In genomic region chr6:149231786-149232185, GRCh38 we compare ENCODE assay signal across 14 cellular contexts.
DNase-seq lines count a peak whose midpoint lies in the region; ATAC-seq, FAIRE-seq and TF ChIP-seq lines count a peak whose summit lies in the region.
"Had no signal": no experiment of that assay in that cellular context is flagged by ENCODE, and none has a peak within 500 bp of the region (broad histone marks: within the 10 kb centered on the region; RNA-seq: fewer than 3 reads in every experiment).

No MANE protein-coding gene starts in this region.

- H3K4me2 ChIP-seq in A549 (no peak overlapping the region), mesendoderm (ENCODE audit: low read length) (no peak overlapping the region)

- H2BK5ac ChIP-seq in mesendoderm (ENCODE audit: low read length), result no peak overlapping the region

- H3K27me3 Mint-ChIP-seq in Caco-2 (ENCODE audit: insufficient read depth, unreplicated experiment), result no peaks in the 10 kb centered on the region

- H3K9me3 ChIP-seq in A549 (no peaks in the 10 kb centered on the region), Caco-2 (peaks cover 5% of the 10 kb centered on the region; the same call in 1 of the 2 replicates)
- H3K9me3 ChIP-seq: upper lobe of left lung had no signal

- peak overlapping the region; percentile 34 for H3K4me3 Mint-ChIP-seq in Caco-2 (ENCODE audit: unreplicated experiment)

- no peaks in the 10 kb centered on the region for H3K79me2 ChIP-seq in mesendoderm (ENCODE audit: control insufficient read depth, insufficient read depth, low read length)

- H3K4me1 Mint-ChIP-seq in Caco-2 (ENCODE audit: low read depth, unreplicated experiment), result peaks cover 27% of the 10 kb centered on the region

- H3K18ac ChIP-seq in mesendoderm (ENCODE audit: low read length), result peak overlapping the region; percentile 16

- H2AK5ac ChIP-seq in mesendoderm (ENCODE audit: low read length), result no peak overlapping the region

- H4K5ac ChIP-seq in mesendoderm (ENCODE audit: low read length), result no peak overlapping the region

- no peaks in the 10 kb centered on the region for H3K36me3 Mint-ChIP-seq in Caco-2 (ENCODE audit: insufficient read depth, unreplicated experiment)

- H3K27me3 ChIP-seq in Caco-2 (replicated peaks; ENCODE audit: control insufficient read depth, insufficient read depth, low read length) (no peaks in the 10 kb centered on the region), mesendoderm (ENCODE audit: insufficient read depth, low read length, poor library complexity) (no peaks in the 10 kb centered on the region)
- H3K27me3 ChIP-seq: upper lobe of left lung had no signal

- no peak for TF ChIP-seq RAD21 in A549 (conservative IDR thresholded peaks at IDR 0.05 in 1 of 2, IDR thresholded peaks at IDR 0.05 in 1 of 2)

- ATAC-seq in A549 (no peak), GM18502 (IDR thresholded peaks at IDR 0.05; ENCODE audit: poor library complexity, unreplicated experiment) (no peak)
- ATAC-seq: left colon had no signal

- no peaks in the 10 kb centered on the region for H3K9me3 Mint-ChIP-seq in Caco-2 (ENCODE audit: unreplicated experiment)

- no peak overlapping the region for H3K9ac ChIP-seq in mesendoderm (ENCODE audit: low read length)

- TF ChIP-seq POLR2A in A549 (IDR thresholded peaks at IDR 0.05; ENCODE audit: low read length), result no peak

- TF ChIP-seq CTCF in A549 (IDR thresholded peaks at IDR 0.05) (no peak), Caco-2 (IDR thresholded peaks at IDR 0.05; ENCODE audit: insufficient read depth in 1 of 2, low read depth in 1 of 2, low read length in 1 of 2, severe bottlenecking in 1 of 2, unreplicated experiment in 1 of 2) (no peak)

- H3K36me3 ChIP-seq in Caco-2 (ENCODE audit: control insufficient read depth, insufficient read depth, low read length) (no peaks in the 10 kb centered on the region), mesendoderm (ENCODE audit: control insufficient read depth, insufficient read depth, low read length) (no peaks in the 10 kb centered on the region)
- H3K36me3 ChIP-seq: upper lobe of left lung had no signal

- intact Hi-C loops in Caco-2 (cut with micrococcal nuclease; ENCODE audit: unreplicated experiment), result loop anchor here (2.0 kb wide), 1 partner anchor 47 kb away; no protein-coding TSS in a partner anchor

- H3K4me3 ChIP-seq in A549 (no peak overlapping the region), Caco-2 (ENCODE audit: low read depth, low read length) (no peak overlapping the region), mesendoderm (ENCODE audit: low read length) (no peak overlapping the region)
- H3K4me3 ChIP-seq: coronary artery, upper lobe of left lung had no signal

- no peak overlapping the region for H4K8ac ChIP-seq in mesendoderm (ENCODE audit: low read depth, low read length)

- H2BK120ac ChIP-seq in mesendoderm (ENCODE audit: low read depth, low read length), result no peak overlapping the region

- H3K27ac ChIP-seq in A549 (peak overlapping the region; percentile 26 to 89; a peak in 3 of 6 replicates), mesendoderm (ENCODE audit: low read depth, low read length) (no peak overlapping the region)

- H3K23ac ChIP-seq in mesendoderm (ENCODE audit: low read length), result no peak overlapping the region

- DNase-seq in A549 (ENCODE audit: low read depth in 1 of 2, low spot score in 1 of 2), result no peak
- no peak for DNase-seq in Caco-2
- peak; percentile 18 for DNase-seq in amniotic epithelial cell (ENCODE audit: low read depth)
- no peak for DNase-seq in mesendoderm
- no peak for DNase-seq in GM19240 (ENCODE audit: insufficient read length, low spot score)
- no peak for DNase-seq in NCI-H2107 (lab: John Stamatoyannopoulos, UW)
- no peak for DNase-seq in foreskin melanocyte
- DNase-seq: activated CD8-positive, alpha-beta memory T cell treated with anti-CD3 and anti-CD28 coated beads, Interleukin-2, amount 50 U/mL, for 48 hours; left colon; NCI-H1048; NCI-H69; upper lobe of left lung had no signal

- no peaks in the 10 kb centered on the region for H3K79me1 ChIP-seq in mesendoderm (ENCODE audit: low read length)

- H3K4ac ChIP-seq in mesendoderm (ENCODE audit: low read depth, low read length), result no peak overlapping the region

- 88% methylated on average over 7 of the region's 7 CpGs for WGBS in A549 (ENCODE audit: missing lambda C conversion rate)
- WGBS in mesendoderm (ENCODE audit: extremely low coverage, insufficient coverage, low lambda C conversion rate), result no CpG with 5 or more reads among the region's 7 CpGs

- H3K27ac Mint-ChIP-seq in Caco-2 (ENCODE audit: unreplicated experiment), result peak overlapping the region; percentile 80

- H2BK15ac ChIP-seq in mesendoderm (replicated peaks; ENCODE audit: low read depth), result no peak overlapping the region

- FAIRE-seq in A549 (lab: Jason Lieb, UNC), result no peak

- no peak overlapping the region for H3K56ac ChIP-seq in mesendoderm (ENCODE audit: low read length)

- no peak for TF ChIP-seq EP300 in A549 (IDR thresholded peaks at IDR 0.05)

- CTCF ChIA-PET in A549 (lab: Yijun Ruan, JAX) (interaction anchor here (1.1 to 1.5 kb wide), 2 partner anchors 11 to 19 kb away, joined by 3 read pairs; no protein-coding TSS in a partner anchor), Caco-2 (lab: Charles Lee) (no interaction called here)

- H3K4me1 ChIP-seq in A549, result peaks cover 41% of the 10 kb centered on the region
- H3K4me1 ChIP-seq in Caco-2, result peaks cover 27% of the 10 kb centered on the region
- H3K4me1 ChIP-seq in mesendoderm (ENCODE audit: control insufficient read depth, low read depth, low read length), result peaks cover 13% of the 10 kb centered on the region

- POLR2A ChIA-PET in A549 (lab: Yijun Ruan, JAX) (interaction anchor here (0.7 kb wide), 1 partner anchor 86 kb away, joined by 3 read pairs; the partner anchor contains the start of gene TAB2), Caco-2 (lab: Charles Lee) (interaction anchor here (0.6 kb wide), 1 partner anchor 119 kb away, joined by 5 read pairs; no protein-coding TSS in a partner anchor)

- no TSS peak for BruUV-seq in Caco-2 (replicated peaks; lab: Mats Ljungman, UMichigan)

TF ChIP-seq in A549, 52 proteins besides CTCF, POLR2A, EP300 and RAD21:
- TF ChIP-seq ZSCAN20 (CRISPR knock-in tag; IDR thresholded peaks at IDR 0.05) (no peak), FOSB (CRISPR knock-in tag; IDR thresholded peaks at IDR 0.05) (no peak), HEYL (CRISPR knock-in tag; IDR thresholded peaks at IDR 0.05) (no peak), PHF8 (IDR thresholded peaks at IDR 0.05; ENCODE audit: borderline replicate concordance, low read depth) (no peak), HDAC2 (IDR thresholded peaks at IDR 0.05) (no peak), SMC3 (IDR thresholded peaks at IDR 0.05) (no peak), HOXB5 (CRISPR knock-in tag; IDR thresholded peaks at IDR 0.05) (no peak), JUNB (IDR thresholded peaks at IDR 0.05) (no peak), BHLHE40 (IDR thresholded peaks at IDR 0.05; ENCODE audit: low read depth, low read length) (no peak), CBX8 (IDR thresholded peaks at IDR 0.05) (no peak), TP53 (CRISPR knock-in tag; IDR thresholded peaks at IDR 0.05) (no peak), RFX5 (IDR thresholded peaks at IDR 0.05) (no peak), MAFK (IDR thresholded peaks at IDR 0.05; ENCODE audit: partially characterized antibody) (no peak), MAZ (IDR thresholded peaks at IDR 0.05; ENCODE audit: borderline replicate concordance, low read depth, low read length) (no peak), ZNF302 (CRISPR knock-in tag; IDR thresholded peaks at IDR 0.05) (no peak), ATOH8 (CRISPR knock-in tag; IDR thresholded peaks at IDR 0.05; ENCODE audit: low read depth) (no peak), RNF2 (IDR thresholded peaks at IDR 0.05; ENCODE audit: borderline replicate concordance, low read depth) (no peak)
- TF ChIP-seq, protein P1, sequence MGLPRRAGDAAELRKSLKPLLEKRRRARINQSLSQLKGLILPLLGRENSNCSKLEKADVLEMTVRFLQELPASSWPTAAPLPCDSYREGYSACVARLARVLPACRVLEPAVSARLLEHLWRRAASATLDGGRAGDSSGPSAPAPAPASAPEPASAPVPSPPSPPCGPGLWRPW (IDR thresholded peaks at IDR 0.05), result no peak
- TF ChIP-seq, protein P2, sequence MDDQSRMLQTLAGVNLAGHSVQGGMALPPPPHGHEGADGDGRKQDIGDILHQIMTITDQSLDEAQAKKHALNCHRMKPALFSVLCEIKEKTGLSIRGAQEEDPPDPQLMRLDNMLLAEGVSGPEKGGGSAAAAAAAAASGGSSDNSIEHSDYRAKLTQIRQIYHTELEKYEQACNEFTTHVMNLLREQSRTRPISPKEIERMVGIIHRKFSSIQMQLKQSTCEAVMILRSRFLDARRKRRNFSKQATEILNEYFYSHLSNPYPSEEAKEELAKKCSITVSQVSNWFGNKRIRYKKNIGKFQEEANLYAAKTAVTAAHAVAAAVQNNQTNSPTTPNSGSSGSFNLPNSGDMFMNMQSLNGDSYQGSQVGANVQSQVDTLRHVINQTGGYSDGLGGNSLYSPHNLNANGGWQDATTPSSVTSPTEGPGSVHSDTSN (IDR thresholded peaks at IDR 0.05), result no peak
